Comparison of ENCODE assay signal across 23 cellular contexts in genomic region chr5:178781936-178782335, GRCh38. TPM values are rescaled to one million over a fixed set of nuclear protein-coding genes. Genes with fewer than 3 reads are reported as not detected.
DNase-seq lines count a peak whose midpoint lies in the region; ATAC-seq, FAIRE-seq and TF ChIP-seq lines count a peak whose summit lies in the region.
"Had no signal": no experiment of that assay in that cellular context is flagged by ENCODE, and none has a peak within 500 bp of the region (broad histone marks: within the 10 kb centered on the region; RNA-seq: fewer than 3 reads in every experiment).

No MANE protein-coding gene starts in this region.

- DNase-seq in HepG2 (ENCODE audit: low spot score) = no peak
- DNase-seq in right lobe of liver = no peak
- DNase-seq in cerebellum (ENCODE audit: low spot score) = peak; percentile 5
- DNase-seq in neuronal stem cell (ENCODE audit: low spot score) = no peak
- DNase-seq in HCEC 1CT = no peak
- no peak for DNase-seq in stimulated activated CD4-positive, alpha-beta T cell treated with anti-CD3 and anti-CD28 coated beads, Interleukin-1b, Interleukin-23, amount 100 ng/mL, for 48 hours
- DNase-seq: AML-193; Caco-2; Calu3; CD4-positive, alpha-beta T cell; CD8-positive, alpha-beta T cell; DMS79 treated with DMSO at 0.1 percent for 48 hours; GF-D8 had no signal

- FAIRE-seq in HepG2 (lab: Jason Lieb, UNC) = no peak
- FAIRE-seq: A549, D721Med, G401.6, GM12891, GM19239 had no signal

- H3K27ac ChIP-seq in HepG2 (ENCODE audit: extremely low read length, insufficient read depth, low read length) (no peak overlapping the region), right lobe of liver (no peak overlapping the region), neuronal stem cell (replicated peaks; ENCODE audit: low read length) (no peak overlapping the region), temporal lobe (ENCODE audit: low read depth, low read length) (peak overlapping the region; percentile 33)
- H3K27ac ChIP-seq: 22Rv1, A549, C4-2B had no signal

- H3K79me2 ChIP-seq in HepG2 (ENCODE audit: insufficient read depth, low read length) = no peaks in the 10 kb centered on the region

- no peak overlapping the region for H3K4ac ChIP-seq in neuronal stem cell (ENCODE audit: low read length)

- WGBS in HepG2 (ENCODE audit: low lambda C conversion rate) = 55% methylated on average over 9 of the region's 14 CpGs
- 58% methylated on average over 13 of the region's 14 CpGs for WGBS in right lobe of liver (ENCODE audit: insufficient coverage, low coverage, low lambda C conversion rate, missing lambda C conversion rate)
- WGBS in neuronal stem cell (ENCODE audit: extremely low coverage in 2 of 2, insufficient read length in 2 of 2, insufficient replicate concordance in 1 of 2), 2 donors = no CpG with 5 or more reads among the region's 14 CpGs

- H3K4me3 ChIP-seq in HepG2 (replicated peaks in 1 of 3; ENCODE audit: insufficient read depth in 1 of 3, low read depth in 2 of 3, low read length in 3 of 3) (no peak overlapping the region), right lobe of liver (no peak overlapping the region), neuronal stem cell (ENCODE audit: low read length in 2 of 2) (no peak overlapping the region)
- H3K4me3 ChIP-seq: A549; BLaER1 treated with 17β-estradiol and CSF1 and Interleukin-3, amounts not matched to agents 10 nM and 100 nM had no signal

- POLR2A ChIA-PET in HepG2 (lab: Yijun Ruan, JAX) = no interaction called here

- no peak overlapping the region for H2BK120ac ChIP-seq in neuronal stem cell (ENCODE audit: low read depth, low read length)

- H4K91ac ChIP-seq in neuronal stem cell (ENCODE audit: low read depth, low read length, poor library complexity) = no peak overlapping the region

- TF ChIP-seq CTCF in HepG2 (CRISPR knock-in tag; IDR thresholded peaks at IDR 0.05) (no peak), right lobe of liver (IDR thresholded peaks at IDR 0.05) (no peak)

- H3K27me3 ChIP-seq in HepG2 (ENCODE audit: control insufficient read depth in 1 of 2, insufficient read depth in 2 of 2, low read length in 2 of 2) = peaks cover 2 to 23% of the 10 kb centered on the region in 2 experiments; a peak in 3 of 5 replicates
- H3K27me3 ChIP-seq in right lobe of liver = no peaks in the 10 kb centered on the region
- peaks cover 0 to 3% (median 0%) of the 10 kb centered on the region in 3 experiments for H3K27me3 ChIP-seq in neuronal stem cell (ENCODE audit: control insufficient read depth in 3 of 3, insufficient read depth in 3 of 3, low read depth in 1 of 3, low read length in 3 of 3)
- H3K27me3 ChIP-seq: BLaER1 treated with 17β-estradiol and CSF1 and Interleukin-3, amounts not matched to agents 10 nM and 100 nM had no signal

- H3K9me3 ChIP-seq in HepG2 (ENCODE audit: low read length) (no peaks in the 10 kb centered on the region), right lobe of liver (no peaks in the 10 kb centered on the region), neuronal stem cell (replicated peaks in 1 of 2; ENCODE audit: control insufficient read depth in 2 of 2, insufficient read depth in 1 of 2, low read depth in 1 of 2, low read length in 2 of 2) (peaks cover 0 to 21% of the 10 kb centered on the region in 2 donors)

- H3K9ac ChIP-seq in HepG2 (ENCODE audit: insufficient read depth, low read depth, low read length) (no peak overlapping the region), neuronal stem cell (ENCODE audit: low read depth, low read length, poor library complexity) (no peak overlapping the region)
- H3K9ac ChIP-seq: BLaER1 treated with 17β-estradiol and CSF1 and Interleukin-3, amounts not matched to agents 10 nM and 100 nM had no signal

- BruUV-seq in HepG2 (replicated peaks; lab: Mats Ljungman, UMichigan) = no TSS peak

- TF ChIP-seq POLR2A in HepG2 (IDR thresholded peaks at IDR 0.05; ENCODE audit: insufficient read depth in 1 of 2, low read depth in 2 of 2, low read length in 2 of 2) (no peak), right lobe of liver (IDR thresholded peaks at IDR 0.05) (no peak)

- no peaks in the 10 kb centered on the region for H3K79me1 ChIP-seq in neuronal stem cell (ENCODE audit: low read depth, low read length)

- no peak overlapping the region for H3K23ac ChIP-seq in neuronal stem cell (ENCODE audit: low read depth, low read length, poor library complexity)

- no peak for TF ChIP-seq EP300 in HepG2 (IDR thresholded peaks at IDR 0.05; ENCODE audit: low read depth in 2 of 2, low read length in 2 of 2)
- no peak for TF ChIP-seq EP300 in HepG2 (CRISPR knock-in tag; IDR thresholded peaks at IDR 0.05; ENCODE audit: borderline replicate concordance)

- ATAC-seq in HepG2 (peak; percentile 19; the same call in 1 of the 3 replicates), right lobe of liver (no peak), HG02678 (IDR thresholded peaks at IDR 0.05; ENCODE audit: unreplicated experiment) (no peak)
- ATAC-seq: A549; CD8-positive, alpha-beta T cell had no signal

- CTCF ChIA-PET in HepG2 (lab: Yijun Ruan, JAX; ENCODE audit: low intra/inter-chr PET ratio, low total read pairs) = no interaction called here

- H2BK15ac ChIP-seq in neuronal stem cell (ENCODE audit: low read length) = no peak overlapping the region

- H3K14ac ChIP-seq in neuronal stem cell (ENCODE audit: low read length) = peak overlapping the region; percentile 63

- H4K8ac ChIP-seq in neuronal stem cell (ENCODE audit: low read depth, low read length) = no peak overlapping the region

- H3K4me2 ChIP-seq in HepG2 (ENCODE audit: low read depth, low read length) (no peak overlapping the region), neuronal stem cell (ENCODE audit: insufficient read depth, low read length, poor library complexity, severe bottlenecking) (no peak overlapping the region)
- H3K4me2 ChIP-seq: A549 had no signal

- H2BK12ac ChIP-seq in neuronal stem cell (ENCODE audit: low read length) = no peak overlapping the region

- H3K4me1 ChIP-seq in HepG2 (ENCODE audit: insufficient read depth, low read length) = peaks cover 23% of the 10 kb centered on the region
- H3K4me1 ChIP-seq in right lobe of liver = no peaks in the 10 kb centered on the region
- H3K4me1 ChIP-seq in neuronal stem cell (ENCODE audit: control insufficient read depth in 2 of 2, insufficient read depth in 1 of 2, low read depth in 1 of 2, low read length in 2 of 2) = no peaks in the 10 kb centered on the region

- no peak overlapping the region for H2BK5ac ChIP-seq in neuronal stem cell (ENCODE audit: low read length)

- no peak overlapping the region for H2AFZ ChIP-seq in HepG2 (ENCODE audit: low read length)
- H2AFZ ChIP-seq in neuronal stem cell (ENCODE audit: low read length) = no peak overlapping the region

- H4K20me1 ChIP-seq in HepG2 (ENCODE audit: insufficient read depth, low read length) = no peaks in the 10 kb centered on the region
- H4K20me1 ChIP-seq: BLaER1 treated with 17β-estradiol and CSF1 and Interleukin-3, amounts not matched to agents 10 nM and 100 nM had no signal

- TF ChIP-seq RAD21 in HepG2 (CRISPR knock-in tag; IDR thresholded peaks at IDR 0.05) = no peak

- H3K18ac ChIP-seq in neuronal stem cell (ENCODE audit: low read length) = no peak overlapping the region

- in situ Hi-C loops in HepG2 (cut with HindIII; ENCODE audit: extremely low pct_ligation_motif_present, low pct_unique_long_range_greater_than_20kb) = no loop called here

- no peaks in the 10 kb centered on the region for H3K36me3 ChIP-seq in HepG2 (replicated peaks in 1 of 2; ENCODE audit: control insufficient read depth in 1 of 2, insufficient read depth in 2 of 2, low read length in 2 of 2)
- no peaks in the 10 kb centered on the region for H3K36me3 ChIP-seq in right lobe of liver
- H3K36me3 ChIP-seq in neuronal stem cell (replicated peaks in 1 of 2; ENCODE audit: control insufficient read depth in 2 of 2, insufficient read depth in 2 of 2, low read length in 2 of 2) = no peaks in the 10 kb centered on the region
- H3K36me3 ChIP-seq: BLaER1 treated with 17β-estradiol and CSF1 and Interleukin-3, amounts not matched to agents 10 nM and 100 nM had no signal

- no peak overlapping the region for H2AK5ac ChIP-seq in neuronal stem cell (ENCODE audit: low read depth, low read length)

- intact Hi-C loops in HepG2 (cut with micrococcal nuclease; ENCODE audit: unreplicated experiment) (no loop called here), right lobe of liver (cut with DNase I) (no loop called here)

TF ChIP-seq in HepG2, 621 proteins besides CTCF, POLR2A, EP300 and RAD21 (continues in another document):
- TF ChIP-seq FOXC1 (CRISPR knock-in tag; IDR thresholded peaks at IDR 0.05; ENCODE audit: borderline replicate concordance) = no peak
- TF ChIP-seq SAFB2 (CRISPR knock-in tag; IDR thresholded peaks at IDR 0.05; ENCODE audit: borderline replicate concordance, low read depth) = no peak

RNA-seq across cellular contexts. Expression of gene ZNF354A, which starts 51.5 kb away (rescaled TPM):
- total RNA-seq in HepG2 (2016; rRNA removed; fragmentation: Illumina TruSeq; extraction: Trizol) = 3.1 TPM in 2 replicates
- 2.9 and 4.1 TPM in 2 replicates for total RNA-seq in HepG2 (2016; cell fraction: cytosol; rRNA removed; fragmentation: Illumina TruSeq; extraction: Trizol; ENCODE audit: low read depth)
- 3.3 and 3.7 TPM in 2 replicates for total RNA-seq in HepG2 (2016; cell fraction: insoluble cytoplasmic fraction; rRNA removed; fragmentation: Illumina TruSeq; extraction: Trizol)
- total RNA-seq in HepG2 (2016; cell fraction: membrane; rRNA removed; fragmentation: Illumina TruSeq; extraction: Trizol) = 2.7 and 3.3 TPM in 2 replicates
- 4.3 and 4.4 TPM in 2 replicates for total RNA-seq in HepG2 (2016; cell fraction: nucleus; rRNA removed; fragmentation: Illumina TruSeq; extraction: Trizol)
- 2.9 TPM in 2 replicates for polyA plus RNA-seq in HepG2 (2011; rRNA removed)
- polyA plus RNA-seq in HepG2 (2011; cell fraction: cytosol; rRNA removed) = 1.2 and 1.7 TPM in 2 replicates
- 3.6 and 4.6 TPM in 2 replicates for polyA plus RNA-seq in HepG2 (2011; cell fraction: nucleus; rRNA removed)
- 2.2 and 3.0 TPM in 2 replicates for polyA plus RNA-seq in HepG2 (2012)
- polyA plus RNA-seq in HepG2 (2016; cell fraction: cytosol; fragmentation: Illumina TruSeq; extraction: Trizol; ENCODE audit: low read depth) = 0.36 and 0.38 TPM in 2 replicates
- 3.9 and 4.9 TPM in 2 replicates for polyA plus RNA-seq in HepG2 (2016; cell fraction: insoluble cytoplasmic fraction; fragmentation: Illumina TruSeq; extraction: Trizol; ENCODE audit: low read depth)
- polyA plus RNA-seq in HepG2 (2016; cell fraction: membrane; fragmentation: Illumina TruSeq; extraction: Trizol; ENCODE audit: low read depth) = 1.2 and 1.5 TPM in 2 replicates
- polyA plus RNA-seq in HepG2 (2016; cell fraction: nucleus; fragmentation: Illumina TruSeq; extraction: Trizol; ENCODE audit: insufficient read depth, low read depth) = 10.8 and 11.3 TPM in 2 replicates
- polyA minus RNA-seq in HepG2 (2011; rRNA and poly(A)+ RNA removed; ENCODE audit: low replicate concordance) = 2.3 TPM in 2 replicates
- polyA minus RNA-seq in HepG2 (2011; cell fraction: cytosol; rRNA and poly(A)+ RNA removed) = 1.5 and 2.0 TPM in 2 replicates
- 3.6 and 5.3 TPM in 2 replicates for polyA minus RNA-seq in HepG2 (2011; cell fraction: nucleus; rRNA and poly(A)+ RNA removed)
- total RNA-seq in right lobe of liver = 1 to 10 TPM; 1.8 to 4.2 (median 2.5) TPM
- total RNA-seq in cerebellum = 15.7 TPM
- polyA plus RNA-seq in neuronal stem cell (2013, experiment 1 of 2) = 19.3 TPM
- polyA plus RNA-seq in neuronal stem cell (2013, experiment 2 of 2) = 19.3 TPM
- 14.3 TPM for total RNA-seq in temporal lobe
